In the genomic region with DNA sequence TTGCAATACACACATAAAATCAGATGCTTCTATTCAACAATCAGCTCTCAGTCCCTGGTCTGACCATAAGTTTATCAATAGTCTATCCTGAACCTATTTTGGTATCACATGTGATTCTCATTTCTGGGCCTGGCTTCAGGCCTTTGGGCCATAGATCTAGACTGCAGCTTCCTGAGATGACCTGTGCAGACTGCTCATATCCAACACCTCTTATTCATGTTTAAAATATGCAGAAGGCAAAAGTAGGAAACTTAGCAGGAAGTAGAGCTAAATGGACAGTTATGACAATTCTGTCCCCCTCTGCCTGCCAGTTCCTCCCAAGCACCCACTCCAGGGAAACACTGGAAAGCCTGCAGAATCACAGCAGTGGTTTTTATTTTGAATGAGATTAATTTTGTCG, we compare ENCODE assay signal across 16 cellular contexts. TPM values are rescaled to one million over a fixed set of nuclear protein-coding genes. Genes with fewer than 3 reads are reported as not detected.
A peak's percentile ranks its signal among the peaks of the same experiment; 100 is the strongest.
DNase-seq lines count a peak whose midpoint lies in the region; ATAC-seq, FAIRE-seq and TF ChIP-seq lines count a peak whose summit lies in the region.
"Had no signal": no experiment of that assay in that cellular context is flagged by ENCODE, and none has a peak within 500 bp of the region (broad histone marks: within the 10 kb centered on the region; RNA-seq: fewer than 3 reads in every experiment).

No MANE protein-coding gene starts in this region.

- no peak overlapping the region for H2BK20ac ChIP-seq in IMR-90 (ENCODE audit: low read depth, low read length)

- POLR2A ChIA-PET in IMR-90 (lab: Charles Lee; ENCODE audit: unreplicated experiment): no interaction called here

- H4K8ac ChIP-seq in IMR-90 (ENCODE audit: low read depth in 2 of 2, low read length in 2 of 2): no peak overlapping the region

- no peak overlapping the region for H3K4me3 ChIP-seq in AG10803 (ENCODE audit: low read length)
- H3K4me3 ChIP-seq in IMR-90 (ENCODE audit: insufficient read depth, low read depth, low read length): no peak overlapping the region
- H3K4me3 ChIP-seq in brain microvascular endothelial cell (ENCODE audit: low read depth, low read length): no peak overlapping the region
- H3K4me3 ChIP-seq in H7 (ENCODE audit: insufficient read depth, low read depth, low read length): no peak overlapping the region
- no peak overlapping the region for H3K4me3 ChIP-seq in kidney (ENCODE audit: low read length in 2 of 2)
- H3K4me3 ChIP-seq: lung, Peyer's patch, sigmoid colon had no signal

- H3K36me3 ChIP-seq in IMR-90 (ENCODE audit: control insufficient read depth, insufficient read depth, low read length): no peaks in the 10 kb centered on the region
- H3K36me3 ChIP-seq in brain microvascular endothelial cell (replicated peaks): no peaks in the 10 kb centered on the region
- no peaks in the 10 kb centered on the region for H3K36me3 ChIP-seq in H7 (replicated peaks; ENCODE audit: control insufficient read depth, insufficient read depth, low read length)
- H3K36me3 ChIP-seq in kidney (ENCODE audit: control insufficient read depth in 1 of 2, insufficient read depth in 2 of 2, low read length in 2 of 2): no peaks in the 10 kb centered on the region
- H3K36me3 ChIP-seq: Peyer's patch, sigmoid colon had no signal

- dilution Hi-C loops in IMR-90 (cut with HindIII; ENCODE audit: low sequenced_read_pairs, unreplicated experiment): no loop called here

- H2BK5ac ChIP-seq in IMR-90 (ENCODE audit: low read depth, low read length, poor library complexity, severe bottlenecking): no peak overlapping the region

- H3K14ac ChIP-seq in IMR-90 (replicated peaks; ENCODE audit: low read depth, low read length): no peak overlapping the region

- no peak overlapping the region for H2AFZ ChIP-seq in IMR-90 (replicated peaks; ENCODE audit: low read length, poor library complexity)

- no peak overlapping the region for H4K91ac ChIP-seq in IMR-90 (ENCODE audit: insufficient read depth, low read depth, low read length)

- no peak overlapping the region for H2BK15ac ChIP-seq in IMR-90 (ENCODE audit: low read depth, low read length)

- H3K9me1 ChIP-seq in IMR-90 (ENCODE audit: insufficient read depth, low read length): no peaks in the 10 kb centered on the region

- H3K9ac ChIP-seq in IMR-90 (ENCODE audit: low read depth, low read length): no peak overlapping the region
- H3K9ac ChIP-seq in kidney (ENCODE audit: low read length in 2 of 2): no peak overlapping the region

- H3K4ac ChIP-seq in IMR-90 (ENCODE audit: low read depth, low read length): no peak overlapping the region

- no peak overlapping the region for H4K5ac ChIP-seq in IMR-90 (ENCODE audit: low read depth, low read length)

- FAIRE-seq in kidney (lab: Jason Lieb, UNC): no peak
- FAIRE-seq: H1 had no signal

- no peak for TF ChIP-seq POLR2A in IMR-90 (IDR thresholded peaks at IDR 0.05; ENCODE audit: low read depth, low read length)

- ATAC-seq in IMR-90 (ENCODE audit: low read depth): no peak
- no peak for ATAC-seq in HG02798 (IDR thresholded peaks at IDR 0.05; ENCODE audit: poor library complexity, unreplicated experiment)

- H3K23ac ChIP-seq in IMR-90 (ENCODE audit: low read depth, low read length): no peak overlapping the region

- H3K18ac ChIP-seq in IMR-90 (ENCODE audit: low read depth, low read length): no peak overlapping the region

- no peak overlapping the region for H2BK120ac ChIP-seq in IMR-90 (ENCODE audit: low read depth, low read length)

- H2AK9ac ChIP-seq in IMR-90 (replicated peaks; ENCODE audit: low read depth, low read length, poor library complexity): no peak overlapping the region

- intact Hi-C loops in IMR-90 (cut with micrococcal nuclease) (no loop called here), kidney (cut with DNase I) (no loop called here)

- H3K9me3 ChIP-seq in IMR-90 (ENCODE audit: control insufficient read depth, insufficient read depth, low read length): no peaks in the 10 kb centered on the region
- no peaks in the 10 kb centered on the region for H3K9me3 ChIP-seq in kidney (ENCODE audit: control insufficient read depth in 1 of 2, low read length in 2 of 2)
- H3K9me3 ChIP-seq: Peyer's patch, sigmoid colon had no signal

- in situ Hi-C loops in IMR-90 (cut with MboI; ENCODE audit: low sequenced_read_pairs): no loop called here
- in situ Hi-C loops in brain microvascular endothelial cell (cut with HindIII; ENCODE audit: low pct_ligation_motif_present, low sequenced_read_pairs): no loop called here

- DNase-seq in AG10803 (ENCODE audit: low read depth) (peak; percentile 29), IMR-90 (peak; percentile 26), brain microvascular endothelial cell (peak; percentile 20), iris pigment epithelial cell (ENCODE audit: low read depth) (peak; percentile 26), H7 (no peak), kidney (no peak)
- no peak for DNase-seq in stimulated activated CD4-positive, alpha-beta T cell treated with anti-CD3 and anti-CD28 coated beads, Interleukin-2, amount 100 ng/mL, for 48 hours
- DNase-seq: activated naive CD4-positive, alpha-beta T cell treated with anti-CD3 and anti-CD28 coated beads for 36 hours; dermis blood vessel endothelial cell; DND-41; NCI-H1417 treated with DMSO at 0.1 percent for 48 hours; Peyer's patch; sigmoid colon had no signal

- H3K27ac ChIP-seq in IMR-90 (ENCODE audit: insufficient read depth, low read length) (no peak overlapping the region), brain microvascular endothelial cell (no peak overlapping the region), kidney (ENCODE audit: low read depth in 2 of 2, low read length in 2 of 2) (no peak overlapping the region)
- H3K27ac ChIP-seq: Peyer's patch, sigmoid colon had no signal

- H3K79me1 ChIP-seq in IMR-90 (ENCODE audit: low read depth in 1 of 2, low read length in 2 of 2): no peaks in the 10 kb centered on the region

- BruUV-seq in IMR-90 (replicated peaks; lab: Mats Ljungman, UMichigan): no TSS peak

- TF ChIP-seq CTCF in AG10803 (conservative IDR thresholded peaks at IDR 0.05; ENCODE audit: low read length): no peak
- no peak for TF ChIP-seq CTCF in IMR-90 (conservative IDR thresholded peaks at IDR 0.05; ENCODE audit: low read depth, low read length)
- TF ChIP-seq CTCF in brain microvascular endothelial cell (IDR thresholded peaks at IDR 0.05; ENCODE audit: low read depth, low read length, missing control alignments): no peak
- no peak for TF ChIP-seq CTCF in kidney (IDR thresholded peaks at IDR 0.05; ENCODE audit: borderline replicate concordance, extremely low read depth, insufficient read depth)

- no peak overlapping the region for H2AK5ac ChIP-seq in IMR-90 (ENCODE audit: low read depth, low read length)

- no peaks in the 10 kb centered on the region for H3K4me1 ChIP-seq in IMR-90 (ENCODE audit: control insufficient read depth, insufficient read depth, low read length)
- peaks cover 0 to 3% of the 10 kb centered on the region in 2 donors for H3K4me1 ChIP-seq in kidney (ENCODE audit: control insufficient read depth in 1 of 2, insufficient read depth in 1 of 2, low read depth in 1 of 2, low read length in 2 of 2)
- H3K4me1 ChIP-seq: Peyer's patch had no signal

- H3K27me3 ChIP-seq in IMR-90 (ENCODE audit: control insufficient read depth, insufficient read depth, low read length): peaks cover 6% of the 10 kb centered on the region
- no peaks in the 10 kb centered on the region for H3K27me3 ChIP-seq in brain microvascular endothelial cell (replicated peaks)
- no peaks in the 10 kb centered on the region for H3K27me3 ChIP-seq in H7 (ENCODE audit: control insufficient read depth, insufficient read depth, low read length)
- H3K27me3 ChIP-seq: Peyer's patch, sigmoid colon had no signal

- H3K4me2 ChIP-seq in IMR-90 (ENCODE audit: low read depth, low read length): no peak overlapping the region

- no peak overlapping the region for H3K56ac ChIP-seq in IMR-90 (ENCODE audit: extremely low read depth, insufficient read depth, low read length)

- TF ChIP-seq RAD21 in IMR-90 (IDR thresholded peaks at IDR 0.05; ENCODE audit: low read length): no peak

- H4K20me1 ChIP-seq in IMR-90 (ENCODE audit: insufficient read depth, low read length): no peaks in the 10 kb centered on the region

- no CpG with 5 or more reads among the region's 1 CpG for WGBS in IMR-90 (ENCODE audit: extremely low coverage in 2 of 2, insufficient read length in 1 of 2), 2 experiments

- CTCF ChIA-PET in IMR-90 (lab: Yijun Ruan, JAX): interaction anchor here (1.2 kb wide), 1 partner anchor 9 kb away, joined by 3 read pairs; no protein-coding TSS in a partner anchor

TF ChIP-seq in IMR-90, 13 proteins besides CTCF, POLR2A, EP300 and RAD21 (continues in another document):
- TF ChIP-seq RFX5 (IDR thresholded peaks at IDR 0.05; ENCODE audit: low read depth, low read length) (no peak), MAFK (IDR thresholded peaks at IDR 0.05; ENCODE audit: low read depth, low read length) (no peak), BHLHE40 (IDR thresholded peaks at IDR 0.05; ENCODE audit: low read depth, low read length) (no peak), MXI1 (IDR thresholded peaks at IDR 0.05; ENCODE audit: borderline replicate concordance, low read depth, low read length) (no peak), MAZ (IDR thresholded peaks at IDR 0.05; ENCODE audit: borderline replicate concordance, low read depth, low read length) (no peak)
- TF ChIP-seq, protein P1, sequence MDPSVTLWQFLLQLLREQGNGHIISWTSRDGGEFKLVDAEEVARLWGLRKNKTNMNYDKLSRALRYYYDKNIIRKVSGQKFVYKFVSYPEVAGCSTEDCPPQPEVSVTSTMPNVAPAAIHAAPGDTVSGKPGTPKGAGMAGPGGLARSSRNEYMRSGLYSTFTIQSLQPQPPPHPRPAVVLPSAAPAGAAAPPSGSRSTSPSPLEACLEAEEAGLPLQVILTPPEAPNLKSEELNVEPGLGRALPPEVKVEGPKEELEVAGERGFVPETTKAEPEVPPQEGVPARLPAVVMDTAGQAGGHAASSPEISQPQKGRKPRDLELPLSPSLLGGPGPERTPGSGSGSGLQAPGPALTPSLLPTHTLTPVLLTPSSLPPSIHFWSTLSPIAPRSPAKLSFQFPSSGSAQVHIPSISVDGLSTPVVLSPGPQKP (IDR thresholded peaks at IDR 0.05; ENCODE audit: borderline replicate concordance, low read depth, low read length): no peak
- TF ChIP-seq, protein P2, sequence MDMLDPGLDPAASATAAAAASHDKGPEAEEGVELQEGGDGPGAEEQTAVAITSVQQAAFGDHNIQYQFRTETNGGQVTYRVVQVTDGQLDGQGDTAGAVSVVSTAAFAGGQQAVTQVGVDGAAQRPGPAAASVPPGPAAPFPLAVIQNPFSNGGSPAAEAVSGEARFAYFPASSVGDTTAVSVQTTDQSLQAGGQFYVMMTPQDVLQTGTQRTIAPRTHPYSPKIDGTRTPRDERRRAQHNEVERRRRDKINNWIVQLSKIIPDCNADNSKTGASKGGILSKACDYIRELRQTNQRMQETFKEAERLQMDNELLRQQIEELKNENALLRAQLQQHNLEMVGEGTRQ (IDR thresholded peaks at IDR 0.05; ENCODE audit: low read depth, low read length): no peak

RNA-seq across cellular contexts. Expression of a gene that starts 53.3 kb away (rescaled TPM):
- total RNA-seq in IMR-90 (2012; rRNA removed) (6.1 and 8.9 TPM in 2 replicates), kidney (6.6 TPM)
- polyA plus RNA-seq in IMR-90 (2012; rRNA removed) (3.2 and 4.5 TPM in 2 replicates), kidney (ENCODE audit: insufficient read depth, low read depth, low replicate concordance) (2.4 TPM)
- 1.8 and 3.0 TPM in 2 replicates for polyA plus RNA-seq in IMR-90 (2012; cell fraction: cytosol; rRNA removed)
- polyA plus RNA-seq in IMR-90 (2012; cell fraction: nucleus; rRNA removed; ENCODE audit: low replicate concordance): 0.65 and 1.7 TPM in 2 replicates
- total RNA-seq in H7 (2014; rRNA removed; shearing (Covaris generic)): 3.0 and 5.4 TPM in 2 replicates

Comparison
In these comparisons a context has a peak if more than half of its experiments do, and no peak if none do; other contexts are left out.
1. DNase-seq: peak in AG10803 (single experiment), IMR-90 (single experiment), brain microvascular endothelial cell (single experiment) and iris pigment epithelial cell (single experiment); none in H7 (single experiment), stimulated activated CD4-positive, alpha-beta T cell treated with anti-CD3 and anti-CD28 coated beads, Interleukin-2, amount 100 ng/mL, for 48 hours (0 of 2) and kidney (single experiment).